Comparison of ENCODE assay signal across 8 cellular contexts in genomic region chr4:74623041-74623440, GRCh38.
DNase-seq lines count a peak whose midpoint lies in the region; ATAC-seq and TF ChIP-seq lines count a peak whose summit lies in the region.

No MANE protein-coding gene starts in this region.

- H2BK5ac ChIP-seq in IMR-90 (ENCODE audit: low read depth, low read length, poor library complexity, severe bottlenecking): no peak overlapping the region

- H3K18ac ChIP-seq in IMR-90 (ENCODE audit: low read depth, low read length): peak overlapping the region; percentile 71

- no peaks in the 10 kb centered on the region for H3K9me3 ChIP-seq in IMR-90 (ENCODE audit: control insufficient read depth, insufficient read depth, low read length)
- H3K9me3 ChIP-seq in heart right ventricle: no peaks in the 10 kb centered on the region
- no peaks in the 10 kb centered on the region for H3K9me3 ChIP-seq in stomach

- H3K27me3 ChIP-seq in IMR-90 (ENCODE audit: control insufficient read depth, insufficient read depth, low read length): peaks cover 13% of the 10 kb centered on the region
- H3K27me3 ChIP-seq in heart right ventricle: no peaks in the 10 kb centered on the region
- H3K27me3 ChIP-seq in stomach: no peaks in the 10 kb centered on the region

- peak overlapping the region; percentile 56 for H3K4ac ChIP-seq in IMR-90 (ENCODE audit: low read depth, low read length)

- peak; percentile 44 for TF ChIP-seq RAD21 in IMR-90 (IDR thresholded peaks at IDR 0.05; ENCODE audit: low read length)

- peak overlapping the region; percentile 31; the same call in 1 of the 2 replicates for H3K14ac ChIP-seq in IMR-90 (replicated peaks; ENCODE audit: low read depth, low read length)

- no peak overlapping the region for H2AK9ac ChIP-seq in IMR-90 (replicated peaks; ENCODE audit: low read depth, low read length, poor library complexity)

- peak overlapping the region; percentile 74; the same call in 1 of the 2 replicates for H2AK5ac ChIP-seq in IMR-90 (ENCODE audit: low read depth, low read length)

- peak; percentile 34; the same call in 1 of the 2 replicates for TF ChIP-seq CTCF in IMR-90 (conservative IDR thresholded peaks at IDR 0.05; ENCODE audit: low read depth, low read length)
- peak; percentile 10 to 58 (median 43) for TF ChIP-seq CTCF in heart right ventricle (IDR thresholded peaks at IDR 0.05)
- TF ChIP-seq CTCF in stomach (IDR thresholded peaks at IDR 0.05): peak in 4 of 7 experiments; percentile 36 to 55 (median 41)

- 0 out of 3 replicates have a peak overlapping the region, but pooled peaks have one; percentile 1 for H2BK15ac ChIP-seq in IMR-90 (ENCODE audit: low read depth, low read length)

- no peak overlapping the region for H3K56ac ChIP-seq in IMR-90 (ENCODE audit: extremely low read depth, insufficient read depth, low read length)

- H3K4me1 ChIP-seq in IMR-90 (ENCODE audit: control insufficient read depth, insufficient read depth, low read length) (peaks cover 15% of the 10 kb centered on the region), heart right ventricle (peaks cover 0 to 30% (median 5%) of the 10 kb centered on the region in 9 donors), stomach (peaks cover 13 to 52% (median 26%) of the 10 kb centered on the region in 4 donors)

- no peak for TF ChIP-seq EP300 in stomach (IDR thresholded peaks at IDR 0.05)

- no peak overlapping the region for H3K4me3 ChIP-seq in IMR-90 (ENCODE audit: insufficient read depth, low read depth, low read length)
- no peak overlapping the region for H3K4me3 ChIP-seq in heart right ventricle
- no peak overlapping the region for H3K4me3 ChIP-seq in stomach

- intact Hi-C loops in IMR-90 (cut with micrococcal nuclease): loop anchor here (5.0 kb wide), 1 partner anchor 49 kb away; no protein-coding TSS in a partner anchor
- intact Hi-C loops in heart right ventricle (cut with DNase I): loop anchor here in 7 of 10 donors (5.0 to 10.0 kb wide), 4 partner anchors 88 to 251 kb away; no protein-coding TSS in a partner anchor
- intact Hi-C loops in stomach (cut with DNase I; ENCODE audit: low total_unique reads): no loop called here

- CTCF ChIA-PET in IMR-90 (lab: Yijun Ruan, JAX): interaction anchor here (0.6 to 1.8 kb wide), 7 partner anchors 12 to 667 kb away, joined by 3 to 6 read pairs (median 4); partner anchors contain the start of gene AREG

- 0 out of 2 replicates have a peak overlapping the region, but pooled peaks have one; percentile 38 for H3K23ac ChIP-seq in IMR-90 (ENCODE audit: low read depth, low read length)

- no peak overlapping the region for H2AFZ ChIP-seq in IMR-90 (replicated peaks; ENCODE audit: low read length, poor library complexity)

- H4K20me1 ChIP-seq in IMR-90 (ENCODE audit: insufficient read depth, low read length): no peaks in the 10 kb centered on the region

- no peaks in the 10 kb centered on the region for H3K9me1 ChIP-seq in IMR-90 (ENCODE audit: insufficient read depth, low read length)

- ATAC-seq in GM19468 (IDR thresholded peaks at IDR 0.05; ENCODE audit: extremely low read depth, unreplicated experiment): peak; percentile 56
- ATAC-seq in IMR-90 (ENCODE audit: low read depth): no peak
- ATAC-seq in heart right ventricle: peak in 2 of 8 donors; percentile 65 to 69
- no peak for ATAC-seq in HG03139 (IDR thresholded peaks at IDR 0.05; ENCODE audit: unreplicated experiment)

- H4K8ac ChIP-seq in IMR-90 (ENCODE audit: low read depth in 2 of 2, low read length in 2 of 2): 0 out of 4 replicates have a peak overlapping the region, but pooled peaks of 1 of the 2 experiments have one; percentile 38

- no TSS peak for BruUV-seq in IMR-90 (replicated peaks; lab: Mats Ljungman, UMichigan)

- H3K79me1 ChIP-seq in IMR-90 (ENCODE audit: low read depth in 1 of 2, low read length in 2 of 2): no peaks in the 10 kb centered on the region

- 0 out of 2 replicates have a peak overlapping the region, but pooled peaks have one; percentile 64 for H4K5ac ChIP-seq in IMR-90 (ENCODE audit: low read depth, low read length)

- WGBS in IMR-90 (ENCODE audit: extremely low coverage in 2 of 2, insufficient read length in 1 of 2), 2 experiments: no CpG with 5 or more reads among the region's 3 CpGs
- WGBS in heart right ventricle, 2 donors: 31 to 34% methylated on average over 3 of the region's 3 CpGs
- WGBS in stomach, 5 donors: 16 to 36% (median 28%) methylated on average over 3 of the region's 3 CpGs

- in situ Hi-C loops in IMR-90 (cut with MboI; ENCODE audit: low sequenced_read_pairs): no loop called here

- peak overlapping the region; percentile 69 for H2BK20ac ChIP-seq in IMR-90 (ENCODE audit: low read depth, low read length)

- no peak overlapping the region for H3K9ac ChIP-seq in IMR-90 (ENCODE audit: low read depth, low read length)

- POLR2A ChIA-PET in IMR-90 (lab: Charles Lee; ENCODE audit: unreplicated experiment): interaction anchor here (0.6 kb wide), 1 partner anchor 243 kb away, joined by 7 read pairs; no protein-coding TSS in a partner anchor

- H3K27ac ChIP-seq in IMR-90 (ENCODE audit: insufficient read depth, low read length): no peak overlapping the region
- H3K27ac ChIP-seq in heart right ventricle: no peak overlapping the region
- no peak overlapping the region for H3K27ac ChIP-seq in stomach

- DNase-seq in ELR (ENCODE audit: low read depth) (peak; percentile 67), IMR-90 (peak; percentile 24), SK-N-DZ (ENCODE audit: low spot score) (peak; percentile 2), heart right ventricle (no peak), stomach (no peak), amygdala (lab: John Stamatoyannopoulos, UW) (no peak)

- peak overlapping the region; percentile 79; the same call in 1 of the 2 replicates for H2BK120ac ChIP-seq in IMR-90 (ENCODE audit: low read depth, low read length)

- no peak overlapping the region for H3K4me2 ChIP-seq in IMR-90 (ENCODE audit: low read depth, low read length)

- H4K91ac ChIP-seq in IMR-90 (ENCODE audit: insufficient read depth, low read depth, low read length): 0 out of 2 replicates have a peak overlapping the region, but pooled peaks have one; percentile 17

- no peak for TF ChIP-seq POLR2A in IMR-90 (IDR thresholded peaks at IDR 0.05; ENCODE audit: low read depth, low read length)
- TF ChIP-seq POLR2A in stomach (IDR thresholded peaks at IDR 0.05): no peak

- dilution Hi-C loops in IMR-90 (cut with HindIII; ENCODE audit: low sequenced_read_pairs, unreplicated experiment): no loop called here

- no peaks in the 10 kb centered on the region for H3K36me3 ChIP-seq in IMR-90 (ENCODE audit: control insufficient read depth, insufficient read depth, low read length)
- H3K36me3 ChIP-seq in heart right ventricle: no peaks in the 10 kb centered on the region
- H3K36me3 ChIP-seq in stomach: no peaks in the 10 kb centered on the region

TF ChIP-seq in IMR-90, 13 proteins besides CTCF, POLR2A, EP300 and RAD21:
- TF ChIP-seq RFX5 (IDR thresholded peaks at IDR 0.05; ENCODE audit: low read depth, low read length) (no peak), SMC3 (IDR thresholded peaks at IDR 0.05; ENCODE audit: low read depth, low read length) (peak; percentile 34; the same call in 1 of the 2 replicates)
TF ChIP-seq in IMR-90: peak in this region for 1.

Comparison
In these comparisons a context has a peak if more than half of its experiments do, and no peak if none do; other contexts are left out.
1. DNase-seq: peak in ELR (single experiment), IMR-90 (single experiment) and SK-N-DZ (single experiment); none in heart right ventricle (0 of 2), stomach (single experiment) and amygdala (0 of 56).
2. Peak in every context shown above with its lines, with median percentiles within 50 percentile points of each other: CTCF ChIP-seq.